In genomic region chr14:34424488-34424887, GRCh38 we compare ENCODE assay signal across 14 cellular contexts. TPM values are rescaled to one million over a fixed set of nuclear protein-coding genes. Genes with fewer than 3 reads are reported as not detected.
DNase-seq lines count a peak whose midpoint lies in the region; ATAC-seq and TF ChIP-seq lines count a peak whose summit lies in the region.
"Had no signal": no experiment of that assay in that cellular context is flagged by ENCODE, and none has a peak within 500 bp of the region (broad histone marks: within the 10 kb centered on the region; RNA-seq: fewer than 3 reads in every experiment).

No MANE protein-coding gene starts in this region.

- ATAC-seq in foreskin keratinocyte: peak; percentile 23
- no peak for ATAC-seq in activated CD4-positive, alpha-beta T cell treated with anti-CD3 and anti-CD28 coated beads for 36 hours
- no peak for ATAC-seq in stimulated activated naive B cell treated with anti-CD40 and anti-IgM and Interleukin-4, amounts not matched to agents 10 μg/mL and 1 μg/mL and 100 μg/mL, for 72 hours (replicated peaks)
- no peak for ATAC-seq in natural killer cell
- ATAC-seq: GM12878, GM23338 had no signal

- no peaks in the 10 kb centered on the region for H3K36me3 Mint-ChIP-seq in activated CD4-positive, alpha-beta T cell treated with anti-CD3 and anti-CD28 coated beads for 36 hours (ENCODE audit: low read depth)
- H3K36me3 Mint-ChIP-seq in stimulated activated naive B cell treated with anti-CD40 and anti-IgM and Interleukin-4, amounts not matched to agents 10 μg/mL and 1 μg/mL and 100 μg/mL, for 72 hours: peaks cover 0 to 3% of the 10 kb centered on the region in 2 donors
- H3K36me3 Mint-ChIP-seq in natural killer cell: peaks cover 8% of the 10 kb centered on the region

- in situ Hi-C loops in GM13976 (cut with MboI; ENCODE audit: low sequenced_read_pairs, unreplicated experiment): no loop called here

- H3K27me3 ChIP-seq in foreskin keratinocyte: no peaks in the 10 kb centered on the region

- TF ChIP-seq CTCF in C4-2B (conservative IDR thresholded peaks at IDR 0.05) (no peak), RWPE1 (conservative IDR thresholded peaks at IDR 0.05; ENCODE audit: low read depth) (no peak), foreskin keratinocyte (conservative IDR thresholded peaks at IDR 0.05) (no peak), natural killer cell (IDR thresholded peaks at IDR 0.05) (no peak), GM13976 (IDR thresholded peaks at IDR 0.05; ENCODE audit: borderline replicate concordance, control extremely low read depth, extremely low read depth, insufficient read depth, missing control alignments) (no peak)

- H3K27ac ChIP-seq in C4-2B (peak overlapping the region; percentile 32; the same call in 1 of the 2 replicates), RWPE1 (no peak overlapping the region), foreskin keratinocyte (no peak overlapping the region)

- peaks cover 8% of the 10 kb centered on the region for H3K9me3 Mint-ChIP-seq in activated CD4-positive, alpha-beta T cell treated with anti-CD3 and anti-CD28 coated beads for 36 hours (ENCODE audit: low read depth)
- H3K9me3 Mint-ChIP-seq in stimulated activated naive B cell treated with anti-CD40 and anti-IgM and Interleukin-4, amounts not matched to agents 10 μg/mL and 1 μg/mL and 100 μg/mL, for 72 hours: peaks cover 11 to 15% of the 10 kb centered on the region in 2 donors
- H3K9me3 Mint-ChIP-seq in natural killer cell: peaks cover 0 to 5% of the 10 kb centered on the region in 2 donors

- no peaks in the 10 kb centered on the region for H3K4me1 Mint-ChIP-seq in activated CD4-positive, alpha-beta T cell treated with anti-CD3 and anti-CD28 coated beads for 36 hours
- peaks cover 0 to 5% of the 10 kb centered on the region in 2 donors for H3K4me1 Mint-ChIP-seq in stimulated activated naive B cell treated with anti-CD40 and anti-IgM and Interleukin-4, amounts not matched to agents 10 μg/mL and 1 μg/mL and 100 μg/mL, for 72 hours
- H3K4me1 Mint-ChIP-seq in natural killer cell: no peaks in the 10 kb centered on the region
- H3K4me1 Mint-ChIP-seq: CD8-positive, alpha-beta memory T cell; GM23338; IgD-negative memory B cell had no signal

- no peak overlapping the region for H3K27ac Mint-ChIP-seq in activated CD4-positive, alpha-beta T cell treated with anti-CD3 and anti-CD28 coated beads for 36 hours
- no peak overlapping the region for H3K27ac Mint-ChIP-seq in stimulated activated naive B cell treated with anti-CD40 and anti-IgM and Interleukin-4, amounts not matched to agents 10 μg/mL and 1 μg/mL and 100 μg/mL, for 72 hours
- H3K27ac Mint-ChIP-seq in natural killer cell: no peak overlapping the region
- H3K27ac Mint-ChIP-seq: GM23338, IgD-negative memory B cell had no signal

- intact Hi-C loops in activated CD4-positive, alpha-beta T cell treated with anti-CD3 and anti-CD28 coated beads for 36 hours (cut with DNase I, micrococcal nuclease): no loop called here
- intact Hi-C loops in natural killer cell (cut with micrococcal nuclease): no loop called here

- peak; percentile 52 for DNase-seq in ELF-1 (ENCODE audit: low read depth, low spot score)
- peak; percentile 27 for DNase-seq in RWPE1 (ENCODE audit: low spot score)
- DNase-seq in foreskin keratinocyte: peak in 1 of 2 donors; percentile 11
- no peak for DNase-seq in activated CD4-positive, alpha-beta T cell treated with anti-CD3 and anti-CD28 coated beads for 36 hours
- DNase-seq in stimulated activated naive B cell treated with anti-CD40 and anti-IgM and Interleukin-4, amounts not matched to agents 10 μg/mL and 1 μg/mL and 100 μg/mL, for 72 hours: no peak
- DNase-seq in natural killer cell: no peak
- DNase-seq in GM13976 (ENCODE audit: low spot score): no peak
- DNase-seq: CD8-positive, alpha-beta memory T cell; DMS 273 treated with DMSO at 0.1 percent for 48 hours; H7 had no signal

- CTCF ChIA-PET in RWPE1 (lab: Yijun Ruan, JAX): no interaction called here
- CTCF ChIA-PET in activated CD4-positive, alpha-beta T cell treated with anti-CD3 and anti-CD28 coated beads for 36 hours (lab: Charles Lee): no interaction called here

- H3K4me3 Mint-ChIP-seq in activated CD4-positive, alpha-beta T cell treated with anti-CD3 and anti-CD28 coated beads for 36 hours: no peak overlapping the region
- H3K4me3 Mint-ChIP-seq in stimulated activated naive B cell treated with anti-CD40 and anti-IgM and Interleukin-4, amounts not matched to agents 10 μg/mL and 1 μg/mL and 100 μg/mL, for 72 hours: no peak overlapping the region
- no peak overlapping the region for H3K4me3 Mint-ChIP-seq in natural killer cell
- H3K4me3 Mint-ChIP-seq: CD8-positive, alpha-beta memory T cell; GM23338; IgD-negative memory B cell had no signal

- no peaks in the 10 kb centered on the region for H3K4me1 ChIP-seq in foreskin keratinocyte

- POLR2A ChIA-PET in RWPE1 (lab: Yijun Ruan, JAX; ENCODE audit: low non-redundant PET): no interaction called here
- POLR2A ChIA-PET in activated CD4-positive, alpha-beta T cell treated with anti-CD3 and anti-CD28 coated beads for 36 hours (lab: Charles Lee): no interaction called here

- H3K27me3 Mint-ChIP-seq in activated CD4-positive, alpha-beta T cell treated with anti-CD3 and anti-CD28 coated beads for 36 hours: no peaks in the 10 kb centered on the region
- peaks cover 0 to 4% of the 10 kb centered on the region in 2 donors for H3K27me3 Mint-ChIP-seq in stimulated activated naive B cell treated with anti-CD40 and anti-IgM and Interleukin-4, amounts not matched to agents 10 μg/mL and 1 μg/mL and 100 μg/mL, for 72 hours
- H3K27me3 Mint-ChIP-seq in natural killer cell (ENCODE audit: low read depth in 2 of 2): peaks cover 2 to 6% of the 10 kb centered on the region in 2 donors
- H3K27me3 Mint-ChIP-seq: IgD-negative memory B cell had no signal

RNA-seq across cellular contexts. Expression of gene SPTSSA, which starts 37.6 kb away (rescaled TPM):
- total RNA-seq in foreskin keratinocyte (22.3 and 24.2 TPM in 2 replicates), natural killer cell (1 to 10 TPM; 3.2 to 4.9 (median 4.9) TPM)
- 26.1 and 27.0 TPM in 2 replicates for polyA plus RNA-seq in foreskin keratinocyte
- 1 to 10 TPM; 8.7 to 8.9 TPM for total RNA-seq in activated CD4-positive, alpha-beta T cell treated with anti-CD3 and anti-CD28 coated beads for 36 hours

Comparison
In these comparisons a context has a peak if more than half of its experiments do, and no peak if none do; other contexts are left out.
1. DNase-seq: peak in ELF-1 (single experiment) and RWPE1 (single experiment); none in activated CD4-positive, alpha-beta T cell treated with anti-CD3 and anti-CD28 coated beads for 36 hours (single experiment), stimulated activated naive B cell treated with anti-CD40 and anti-IgM and Interleukin-4, amounts not matched to agents 10 μg/mL and 1 μg/mL and 100 μg/mL, for 72 hours (single experiment), natural killer cell (single experiment) and GM13976 (single experiment).